In the genomic region with DNA sequence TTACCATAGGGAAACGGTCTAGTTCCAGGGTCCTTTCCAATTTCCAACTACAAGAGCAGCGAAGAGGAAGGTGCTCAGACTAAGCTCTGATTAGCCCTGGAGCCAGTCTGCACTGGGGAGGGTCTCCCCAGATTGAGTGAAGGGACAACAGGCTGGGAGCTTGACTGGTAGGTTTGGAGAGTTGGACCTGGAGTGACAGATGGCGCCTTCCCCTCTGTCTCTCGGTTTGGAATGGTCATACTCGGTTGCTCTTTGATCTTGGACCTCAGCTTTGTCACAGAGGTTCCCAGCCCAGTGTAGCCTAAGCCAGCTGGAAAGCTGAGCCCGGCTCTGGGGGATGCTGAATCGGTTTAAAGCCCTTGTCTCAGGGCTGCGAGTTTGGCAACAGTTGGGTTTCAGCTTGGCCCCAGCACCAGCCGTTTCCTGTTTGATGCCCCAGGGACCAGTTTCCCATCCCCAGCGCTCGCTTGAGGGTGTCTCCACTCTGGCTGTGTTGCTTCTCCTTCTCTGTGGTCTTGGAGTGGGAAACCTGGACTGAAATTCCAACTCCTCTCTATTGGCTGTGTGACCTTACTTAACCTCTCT, we compare ENCODE assay signal across 1 cellular context.
A peak's percentile ranks its signal among the peaks of the same experiment; 100 is the strongest.
TF ChIP-seq lines count a peak whose summit lies in the region.

No MANE protein-coding gene starts in this region.

TF ChIP-seq in HepG2, 621 proteins besides CTCF, POLR2A, EP300 and RAD21 (continued from another document and continues in another):
- TF ChIP-seq, protein P1, sequence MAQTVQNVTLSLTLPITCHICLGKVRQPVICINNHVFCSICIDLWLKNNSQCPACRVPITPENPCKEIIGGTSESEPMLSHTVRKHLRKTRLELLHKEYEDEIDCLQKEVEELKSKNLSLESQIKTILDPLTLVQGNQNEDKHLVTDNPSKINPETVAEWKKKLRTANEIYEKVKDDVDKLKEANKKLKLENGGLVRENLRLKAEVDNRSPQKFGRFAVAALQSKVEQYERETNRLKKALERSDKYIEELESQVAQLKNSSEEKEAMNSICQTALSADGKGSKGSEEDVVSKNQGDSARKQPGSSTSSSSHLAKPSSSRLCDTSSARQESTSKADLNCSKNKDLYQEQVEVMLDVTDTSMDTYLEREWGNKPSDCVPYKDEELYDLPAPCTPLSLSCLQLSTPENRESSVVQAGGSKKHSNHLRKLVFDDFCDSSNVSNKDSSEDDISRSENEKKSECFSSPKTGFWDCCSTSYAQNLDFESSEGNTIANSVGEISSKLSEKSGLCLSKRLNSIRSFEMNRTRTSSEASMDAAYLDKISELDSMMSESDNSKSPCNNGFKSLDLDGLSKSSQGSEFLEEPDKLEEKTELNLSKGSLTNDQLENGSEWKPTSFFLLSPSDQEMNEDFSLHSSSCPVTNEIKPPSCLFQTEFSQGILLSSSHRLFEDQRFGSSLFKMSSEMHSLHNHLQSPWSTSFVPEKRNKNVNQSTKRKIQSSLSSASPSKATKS (CRISPR knock-in tag; IDR thresholded peaks at IDR 0.05), result no peak
- TF ChIP-seq FOXA1 (IDR thresholded peaks at IDR 0.05), result no peak
- 0 out of 2 replicates have a peak, but pooled peaks have one; percentile 22 for TF ChIP-seq FOXA1 (CRISPR knock-in tag; IDR thresholded peaks at IDR 0.05)
- TF ChIP-seq ZNF629 (CRISPR knock-in tag; conservative IDR thresholded peaks at IDR 0.05), result peak; percentile 6; the same call in 1 of the 2 replicates
- TF ChIP-seq SMAD3 (CRISPR knock-in tag; IDR thresholded peaks at IDR 0.05), result 0 out of 2 replicates have a peak, but pooled peaks have one; percentile 18
- TF ChIP-seq, protein P2, sequence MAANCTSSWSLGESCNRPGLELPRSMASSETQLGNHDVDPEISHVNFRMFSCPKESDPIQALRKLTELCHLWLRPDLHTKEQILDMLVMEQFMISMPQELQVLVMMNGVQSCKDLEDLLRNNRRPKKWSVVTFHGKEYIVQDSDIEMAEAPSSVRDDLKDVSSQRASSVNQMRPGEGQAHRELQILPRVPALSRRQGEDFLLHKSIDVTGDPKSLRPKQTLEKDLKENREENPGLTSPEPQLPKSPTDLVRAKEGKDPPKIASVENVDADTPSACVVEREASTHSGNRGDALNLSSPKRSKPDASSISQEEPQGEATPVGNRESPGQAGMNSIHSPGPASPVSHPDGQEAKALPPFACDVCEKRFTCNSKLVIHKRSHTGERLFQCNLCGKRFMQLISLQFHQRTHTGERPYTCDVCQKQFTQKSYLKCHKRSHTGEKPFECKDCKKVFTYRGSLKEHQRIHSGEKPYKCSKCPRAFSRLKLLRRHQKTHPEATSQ (CRISPR knock-in tag; IDR thresholded peaks at IDR 0.05; ENCODE audit: borderline replicate concordance), result no peak
- 0 out of 4 replicates have a peak, but pooled peaks of 1 of the 2 experiments have one; percentile 31 for TF ChIP-seq KLF16 (CRISPR knock-in tag; IDR thresholded peaks at IDR 0.05)
- TF ChIP-seq FOXK2 (IDR thresholded peaks at IDR 0.05), result no peak
- no peak for TF ChIP-seq NFYB (CRISPR knock-in tag; IDR thresholded peaks at IDR 0.05)
- TF ChIP-seq NONO (IDR thresholded peaks at IDR 0.05), result no peak
- TF ChIP-seq NONO (CRISPR knock-in tag; conservative IDR thresholded peaks at IDR 0.05), result no peak; the same call in 1 of the 2 replicates
- 0 out of 2 replicates have a peak, but pooled peaks have one; percentile 31 for TF ChIP-seq KMT2A (CRISPR knock-in tag; IDR thresholded peaks at IDR 0.05)
- no peak for TF ChIP-seq ZNF891 (CRISPR knock-in tag; IDR thresholded peaks at IDR 0.05)
- TF ChIP-seq ZNF124 (CRISPR knock-in tag; IDR thresholded peaks at IDR 0.05), result peak; percentile 77; the same call in 1 of the 2 replicates
- TF ChIP-seq, protein P3, sequence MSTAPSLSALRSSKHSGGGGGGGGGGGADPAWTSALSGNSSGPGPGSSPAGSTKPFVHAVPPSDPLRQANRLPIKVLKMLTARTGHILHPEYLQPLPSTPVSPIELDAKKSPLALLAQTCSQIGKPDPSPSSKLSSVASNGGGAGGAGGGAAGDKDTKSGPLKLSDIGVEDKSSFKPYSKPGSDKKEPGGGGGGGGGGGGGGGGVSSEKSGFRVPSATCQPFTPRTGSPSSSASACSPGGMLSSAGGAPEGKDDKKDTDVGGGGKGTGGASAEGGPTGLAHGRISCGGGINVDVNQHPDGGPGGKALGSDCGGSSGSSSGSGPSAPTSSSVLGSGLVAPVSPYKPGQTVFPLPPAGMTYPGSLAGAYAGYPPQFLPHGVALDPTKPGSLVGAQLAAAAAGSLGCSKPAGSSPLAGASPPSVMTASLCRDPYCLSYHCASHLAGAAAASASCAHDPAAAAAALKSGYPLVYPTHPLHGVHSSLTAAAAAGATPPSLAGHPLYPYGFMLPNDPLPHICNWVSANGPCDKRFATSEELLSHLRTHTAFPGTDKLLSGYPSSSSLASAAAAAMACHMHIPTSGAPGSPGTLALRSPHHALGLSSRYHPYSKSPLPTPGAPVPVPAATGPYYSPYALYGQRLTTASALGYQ (CRISPR knock-in tag; IDR thresholded peaks at IDR 0.05), result no peak
- TF ChIP-seq AKAP8 (CRISPR knock-in tag; IDR thresholded peaks at IDR 0.05), result no peak
- no peak for TF ChIP-seq ZNF343 (CRISPR knock-in tag; IDR thresholded peaks at IDR 0.05)
- TF ChIP-seq, protein P4, sequence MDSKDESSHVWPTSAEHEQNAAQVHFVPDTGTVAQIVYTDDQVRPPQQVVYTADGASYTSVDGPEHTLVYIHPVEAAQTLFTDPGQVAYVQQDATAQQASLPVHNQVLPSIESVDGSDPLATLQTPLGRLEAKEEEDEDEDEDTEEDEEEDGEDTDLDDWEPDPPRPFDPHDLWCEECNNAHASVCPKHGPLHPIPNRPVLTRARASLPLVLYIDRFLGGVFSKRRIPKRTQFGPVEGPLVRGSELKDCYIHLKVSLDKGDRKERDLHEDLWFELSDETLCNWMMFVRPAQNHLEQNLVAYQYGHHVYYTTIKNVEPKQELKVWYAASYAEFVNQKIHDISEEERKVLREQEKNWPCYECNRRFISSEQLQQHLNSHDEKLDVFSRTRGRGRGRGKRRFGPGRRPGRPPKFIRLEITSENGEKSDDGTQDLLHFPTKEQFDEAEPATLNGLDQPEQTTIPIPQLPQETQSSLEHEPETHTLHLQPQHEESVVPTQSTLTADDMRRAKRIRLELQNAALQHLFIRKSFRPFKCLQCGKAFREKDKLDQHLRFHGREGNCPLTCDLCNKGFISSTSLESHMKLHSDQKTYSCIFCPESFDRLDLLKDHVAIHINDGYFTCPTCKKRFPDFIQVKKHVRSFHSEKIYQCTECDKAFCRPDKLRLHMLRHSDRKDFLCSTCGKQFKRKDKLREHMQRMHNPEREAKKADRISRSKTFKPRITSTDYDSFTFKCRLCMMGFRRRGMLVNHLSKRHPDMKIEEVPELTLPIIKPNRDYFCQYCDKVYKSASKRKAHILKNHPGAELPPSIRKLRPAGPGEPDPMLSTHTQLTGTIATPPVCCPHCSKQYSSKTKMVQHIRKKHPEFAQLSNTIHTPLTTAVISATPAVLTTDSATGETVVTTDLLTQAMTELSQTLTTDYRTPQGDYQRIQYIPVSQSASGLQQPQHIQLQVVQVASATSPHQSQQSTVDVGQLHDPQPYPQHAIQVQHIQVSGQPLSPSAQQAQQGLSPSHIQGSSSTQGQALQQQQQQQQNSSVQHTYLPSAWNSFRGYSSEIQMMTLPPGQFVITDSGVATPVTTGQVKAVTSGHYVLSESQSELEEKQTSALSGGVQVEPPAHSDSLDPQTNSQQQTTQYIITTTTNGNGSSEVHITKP (CRISPR knock-in tag; IDR thresholded peaks at IDR 0.05; ENCODE audit: low read depth), result peak; percentile 63
- TF ChIP-seq NR2C2 (CRISPR knock-in tag; IDR thresholded peaks at IDR 0.05; ENCODE audit: borderline replicate concordance), result 0 out of 2 replicates have a peak, but pooled peaks have one; percentile 22
- TF ChIP-seq, protein P5, sequence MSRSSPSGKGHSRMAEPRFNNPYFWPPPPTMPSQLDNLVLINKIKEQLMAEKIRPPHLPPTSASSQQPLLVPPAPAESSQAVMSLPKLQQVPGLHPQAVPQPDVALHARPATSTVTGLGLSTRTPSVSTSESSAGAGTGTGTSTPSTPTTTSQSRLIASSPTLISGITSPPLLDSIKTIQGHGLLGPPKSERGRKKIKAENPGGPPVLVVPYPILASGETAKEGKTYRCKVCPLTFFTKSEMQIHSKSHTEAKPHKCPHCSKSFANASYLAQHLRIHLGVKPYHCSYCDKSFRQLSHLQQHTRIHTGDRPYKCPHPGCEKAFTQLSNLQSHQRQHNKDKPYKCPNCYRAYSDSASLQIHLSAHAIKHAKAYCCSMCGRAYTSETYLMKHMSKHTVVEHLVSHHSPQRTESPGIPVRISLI (CRISPR knock-in tag; IDR thresholded peaks at IDR 0.05; ENCODE audit: borderline replicate concordance), result no peak
- TF ChIP-seq NFKBIZ (CRISPR knock-in tag; IDR thresholded peaks at IDR 0.05), result no peak
- no peak for TF ChIP-seq GATAD2A (CRISPR knock-in tag; IDR thresholded peaks at IDR 0.05)
- TF ChIP-seq TARDBP (CRISPR knock-in tag; IDR thresholded peaks at IDR 0.05), result peak; percentile 63; the same call in 1 of the 2 replicates
- TF ChIP-seq GABPB1 (CRISPR knock-in tag; IDR thresholded peaks at IDR 0.05), result no peak
- peak; percentile 31; the same call in 1 of the 2 replicates for TF ChIP-seq ZSCAN21 (CRISPR knock-in tag; IDR thresholded peaks at IDR 0.05; ENCODE audit: borderline replicate concordance)
- no peak for TF ChIP-seq ZNF235 (CRISPR knock-in tag; IDR thresholded peaks at IDR 0.05; ENCODE audit: borderline replicate concordance)
- TF ChIP-seq, protein P6, sequence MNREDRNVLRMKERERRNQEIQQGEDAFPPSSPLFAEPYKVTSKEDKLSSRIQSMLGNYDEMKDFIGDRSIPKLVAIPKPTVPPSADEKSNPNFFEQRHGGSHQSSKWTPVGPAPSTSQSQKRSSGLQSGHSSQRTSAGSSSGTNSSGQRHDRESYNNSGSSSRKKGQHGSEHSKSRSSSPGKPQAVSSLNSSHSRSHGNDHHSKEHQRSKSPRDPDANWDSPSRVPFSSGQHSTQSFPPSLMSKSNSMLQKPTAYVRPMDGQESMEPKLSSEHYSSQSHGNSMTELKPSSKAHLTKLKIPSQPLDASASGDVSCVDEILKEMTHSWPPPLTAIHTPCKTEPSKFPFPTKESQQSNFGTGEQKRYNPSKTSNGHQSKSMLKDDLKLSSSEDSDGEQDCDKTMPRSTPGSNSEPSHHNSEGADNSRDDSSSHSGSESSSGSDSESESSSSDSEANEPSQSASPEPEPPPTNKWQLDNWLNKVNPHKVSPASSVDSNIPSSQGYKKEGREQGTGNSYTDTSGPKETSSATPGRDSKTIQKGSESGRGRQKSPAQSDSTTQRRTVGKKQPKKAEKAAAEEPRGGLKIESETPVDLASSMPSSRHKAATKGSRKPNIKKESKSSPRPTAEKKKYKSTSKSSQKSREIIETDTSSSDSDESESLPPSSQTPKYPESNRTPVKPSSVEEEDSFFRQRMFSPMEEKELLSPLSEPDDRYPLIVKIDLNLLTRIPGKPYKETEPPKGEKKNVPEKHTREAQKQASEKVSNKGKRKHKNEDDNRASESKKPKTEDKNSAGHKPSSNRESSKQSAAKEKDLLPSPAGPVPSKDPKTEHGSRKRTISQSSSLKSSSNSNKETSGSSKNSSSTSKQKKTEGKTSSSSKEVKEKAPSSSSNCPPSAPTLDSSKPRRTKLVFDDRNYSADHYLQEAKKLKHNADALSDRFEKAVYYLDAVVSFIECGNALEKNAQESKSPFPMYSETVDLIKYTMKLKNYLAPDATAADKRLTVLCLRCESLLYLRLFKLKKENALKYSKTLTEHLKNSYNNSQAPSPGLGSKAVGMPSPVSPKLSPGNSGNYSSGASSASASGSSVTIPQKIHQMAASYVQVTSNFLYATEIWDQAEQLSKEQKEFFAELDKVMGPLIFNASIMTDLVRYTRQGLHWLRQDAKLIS (CRISPR knock-in tag; IDR thresholded peaks at IDR 0.05), result no peak
- TF ChIP-seq, protein P7, sequence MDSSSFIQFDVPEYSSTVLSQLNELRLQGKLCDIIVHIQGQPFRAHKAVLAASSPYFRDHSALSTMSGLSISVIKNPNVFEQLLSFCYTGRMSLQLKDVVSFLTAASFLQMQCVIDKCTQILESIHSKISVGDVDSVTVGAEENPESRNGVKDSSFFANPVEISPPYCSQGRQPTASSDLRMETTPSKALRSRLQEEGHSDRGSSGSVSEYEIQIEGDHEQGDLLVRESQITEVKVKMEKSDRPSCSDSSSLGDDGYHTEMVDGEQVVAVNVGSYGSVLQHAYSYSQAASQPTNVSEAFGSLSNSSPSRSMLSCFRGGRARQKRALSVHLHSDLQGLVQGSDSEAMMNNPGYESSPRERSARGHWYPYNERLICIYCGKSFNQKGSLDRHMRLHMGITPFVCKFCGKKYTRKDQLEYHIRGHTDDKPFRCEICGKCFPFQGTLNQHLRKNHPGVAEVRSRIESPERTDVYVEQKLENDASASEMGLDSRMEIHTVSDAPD (CRISPR knock-in tag; IDR thresholded peaks at IDR 0.05), result peak; percentile 62; the same call in 1 of the 2 replicates
- TF ChIP-seq, protein P8, sequence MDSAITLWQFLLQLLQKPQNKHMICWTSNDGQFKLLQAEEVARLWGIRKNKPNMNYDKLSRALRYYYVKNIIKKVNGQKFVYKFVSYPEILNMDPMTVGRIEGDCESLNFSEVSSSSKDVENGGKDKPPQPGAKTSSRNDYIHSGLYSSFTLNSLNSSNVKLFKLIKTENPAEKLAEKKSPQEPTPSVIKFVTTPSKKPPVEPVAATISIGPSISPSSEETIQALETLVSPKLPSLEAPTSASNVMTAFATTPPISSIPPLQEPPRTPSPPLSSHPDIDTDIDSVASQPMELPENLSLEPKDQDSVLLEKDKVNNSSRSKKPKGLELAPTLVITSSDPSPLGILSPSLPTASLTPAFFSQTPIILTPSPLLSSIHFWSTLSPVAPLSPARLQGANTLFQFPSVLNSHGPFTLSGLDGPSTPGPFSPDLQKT (CRISPR knock-in tag; IDR thresholded peaks at IDR 0.05; ENCODE audit: borderline replicate concordance), result no peak
- no peak for TF ChIP-seq ZNF547 (CRISPR knock-in tag; IDR thresholded peaks at IDR 0.05)
- no peak for TF ChIP-seq ZBTB42 (CRISPR knock-in tag; IDR thresholded peaks at IDR 0.05)
- no peak for TF ChIP-seq NCOA5 (CRISPR knock-in tag; IDR thresholded peaks at IDR 0.05)
- no peak for TF ChIP-seq ZNF260 (CRISPR knock-in tag; IDR thresholded peaks at IDR 0.05; ENCODE audit: borderline replicate concordance, low read depth)
- no peak for TF ChIP-seq HDAC1 (CRISPR knock-in tag; IDR thresholded peaks at IDR 0.05)
- TF ChIP-seq NR2F1 (CRISPR knock-in tag; IDR thresholded peaks at IDR 0.05), result no peak
- 0 out of 2 replicates have a peak, but pooled peaks have one; percentile 3 for TF ChIP-seq ZNF670 (CRISPR knock-in tag; IDR thresholded peaks at IDR 0.05; ENCODE audit: borderline replicate concordance)
- TF ChIP-seq ZNF773 (CRISPR knock-in tag; IDR thresholded peaks at IDR 0.05; ENCODE audit: borderline replicate concordance), result no peak
- TF ChIP-seq JUNB (CRISPR knock-in tag; IDR thresholded peaks at IDR 0.05; ENCODE audit: borderline replicate concordance), result no peak
- no peak for TF ChIP-seq SAFB2 (CRISPR knock-in tag; IDR thresholded peaks at IDR 0.05; ENCODE audit: borderline replicate concordance, low read depth)
- TF ChIP-seq TEAD2 (CRISPR knock-in tag; IDR thresholded peaks at IDR 0.05), result no peak
- no peak for TF ChIP-seq ZNF709 (CRISPR knock-in tag; IDR thresholded peaks at IDR 0.05)
- TF ChIP-seq, protein P9, sequence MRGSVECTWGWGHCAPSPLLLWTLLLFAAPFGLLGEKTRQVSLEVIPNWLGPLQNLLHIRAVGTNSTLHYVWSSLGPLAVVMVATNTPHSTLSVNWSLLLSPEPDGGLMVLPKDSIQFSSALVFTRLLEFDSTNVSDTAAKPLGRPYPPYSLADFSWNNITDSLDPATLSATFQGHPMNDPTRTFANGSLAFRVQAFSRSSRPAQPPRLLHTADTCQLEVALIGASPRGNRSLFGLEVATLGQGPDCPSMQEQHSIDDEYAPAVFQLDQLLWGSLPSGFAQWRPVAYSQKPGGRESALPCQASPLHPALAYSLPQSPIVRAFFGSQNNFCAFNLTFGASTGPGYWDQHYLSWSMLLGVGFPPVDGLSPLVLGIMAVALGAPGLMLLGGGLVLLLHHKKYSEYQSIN (CRISPR knock-in tag; IDR thresholded peaks at IDR 0.05; ENCODE audit: borderline replicate concordance), result no peak
- TF ChIP-seq ZEB1 (IDR thresholded peaks at IDR 0.05; ENCODE audit: insufficient replicate concordance, low read depth), result no peak
- TF ChIP-seq POLR2AphosphoS5 (IDR thresholded peaks at IDR 0.05; ENCODE audit: low read depth, low read length), result 0 out of 2 replicates have a peak, but pooled peaks have one; percentile 31
